In genomic region chr11:130295657-130296056, GRCh38 we compare ENCODE assay signal across 25 cellular contexts.
"Had no signal": no experiment of that assay in that cellular context is flagged by ENCODE, and none has a peak within 500 bp of the region (broad histone marks: within the 10 kb centered on the region; RNA-seq: fewer than 3 reads in every experiment).

No MANE protein-coding gene starts in this region.

- H3K4me3 Mint-ChIP-seq: activated naive CD8-positive, alpha-beta T cell; mesothelial cell of epicardium; naive thymus-derived CD8-positive, alpha-beta T cell had no signal

- H3K27ac ChIP-seq: adrenal gland, ascending aorta, brain microvascular endothelial cell, hepatocyte, left lung, prostate gland, right atrium auricular region, upper lobe of left lung had no signal

- DNase-seq: activated naive CD4-positive, alpha-beta T cell; activated T-cell treated with anti-CD3 and anti-CD28 coated beads, Interleukin-2, amount 50 U/mL, for 1 hour; adrenal gland; brain microvascular endothelial cell; caudate nucleus; dermis blood vessel endothelial cell; effector CD8-positive, alpha-beta T cell; foreskin melanocyte; glutamatergic neuron; kidney; left lung; naive thymus-derived CD8-positive, alpha-beta T cell; stimulated activated CD4-positive, alpha-beta T cell treated with anti-CD3 and anti-CD28 coated beads, Interleukin-12 subunit alpha, Interleukin-12 subunit beta, amount 100 ng/mL, for 4 hours; stimulated activated CD4-positive, alpha-beta T cell treated with anti-CD3 and anti-CD28 coated beads, Interleukin-4, amount 100 ng/mL, for 4 hours; stimulated activated naive CD8-positive, alpha-beta T cell treated with anti-CD3 and anti-CD28 coated beads, Interleukin-15, Interleukin-2, amounts not matched to agents 100 U/mL and 50 U/mL, for 24 hours; T-helper 1 cell; T-helper 9 cell; upper lobe of left lung had no signal

- H3K36me3 ChIP-seq: adrenal gland, ascending aorta, brain microvascular endothelial cell, prostate gland, right atrium auricular region, upper lobe of left lung had no signal

- FAIRE-seq: kidney had no signal

- H3K27me3 ChIP-seq: adrenal gland, ascending aorta, brain microvascular endothelial cell, hepatocyte, left lung, right atrium auricular region, upper lobe of left lung had no signal

- H3K9me3 ChIP-seq: adrenal gland, ascending aorta, left lung, prostate gland, right atrium auricular region, upper lobe of left lung had no signal

- H3K4me1 ChIP-seq: ascending aorta, prostate gland had no signal

- ATAC-seq: left lung; naive thymus-derived CD8-positive, alpha-beta T cell; stimulated activated naive CD8-positive, alpha-beta T cell treated with anti-CD3 and anti-CD28 coated beads, Interleukin-15, Interleukin-2, amounts not matched to agents 100 U/mL and 50 U/mL, for 24 hours had no signal

- H3K4me3 ChIP-seq: adrenal gland, ascending aorta, hepatocyte, left lung, lung, prostate gland, right atrium auricular region, upper lobe of left lung had no signal

- H3K27ac Mint-ChIP-seq: activated naive CD8-positive, alpha-beta T cell; mesothelial cell of epicardium had no signal

- H3K27me3 Mint-ChIP-seq: activated naive CD8-positive, alpha-beta T cell; naive thymus-derived CD8-positive, alpha-beta T cell had no signal
